In genomic region chr4:114137984-114138383, GRCh38 we compare ENCODE assay signal across 2 cellular contexts.
TF ChIP-seq lines count a peak whose summit lies in the region.

No MANE protein-coding gene starts in this region.

TF ChIP-seq in SK-N-SH, 30 proteins besides CTCF, POLR2A, EP300 and RAD21 (continued from another document):
- TF ChIP-seq PBX3 (IDR thresholded peaks at IDR 0.05), result peak; percentile 52
- TF ChIP-seq USF2 (IDR thresholded peaks at IDR 0.05; ENCODE audit: borderline replicate concordance, low read depth, low read length), result no peak
- no peak for TF ChIP-seq IRF3 (IDR thresholded peaks at IDR 0.05; ENCODE audit: low read depth, low read length)
- no peak for TF ChIP-seq ELF1 (IDR thresholded peaks at IDR 0.05)
- no peak; the same call in 1 of the 2 replicates for TF ChIP-seq JUND (IDR thresholded peaks at IDR 0.05)

TF ChIP-seq in SK-N-SH treated with all-trans-retinoic acid at 6 μM for 48 hours, 23 proteins besides CTCF, POLR2A, EP300 and RAD21 (continued from another document):
- TF ChIP-seq TSHZ2 (CRISPR knock-in tag; IDR thresholded peaks at IDR 0.05) (no peak), ZFP3 (CRISPR knock-in tag; IDR thresholded peaks at IDR 0.05) (no peak), GLIS3 (CRISPR knock-in tag; IDR thresholded peaks at IDR 0.05) (no peak), TCF4 (CRISPR knock-in tag; IDR thresholded peaks at IDR 0.05; ENCODE audit: borderline replicate concordance) (no peak), ISL1 (CRISPR knock-in tag; IDR thresholded peaks at IDR 0.05) (no peak), ARNTL (CRISPR knock-in tag; IDR thresholded peaks at IDR 0.05; ENCODE audit: borderline replicate concordance, low read depth) (no peak)
